Comparison of ENCODE assay signal across 8 cellular contexts in the genomic region with DNA sequence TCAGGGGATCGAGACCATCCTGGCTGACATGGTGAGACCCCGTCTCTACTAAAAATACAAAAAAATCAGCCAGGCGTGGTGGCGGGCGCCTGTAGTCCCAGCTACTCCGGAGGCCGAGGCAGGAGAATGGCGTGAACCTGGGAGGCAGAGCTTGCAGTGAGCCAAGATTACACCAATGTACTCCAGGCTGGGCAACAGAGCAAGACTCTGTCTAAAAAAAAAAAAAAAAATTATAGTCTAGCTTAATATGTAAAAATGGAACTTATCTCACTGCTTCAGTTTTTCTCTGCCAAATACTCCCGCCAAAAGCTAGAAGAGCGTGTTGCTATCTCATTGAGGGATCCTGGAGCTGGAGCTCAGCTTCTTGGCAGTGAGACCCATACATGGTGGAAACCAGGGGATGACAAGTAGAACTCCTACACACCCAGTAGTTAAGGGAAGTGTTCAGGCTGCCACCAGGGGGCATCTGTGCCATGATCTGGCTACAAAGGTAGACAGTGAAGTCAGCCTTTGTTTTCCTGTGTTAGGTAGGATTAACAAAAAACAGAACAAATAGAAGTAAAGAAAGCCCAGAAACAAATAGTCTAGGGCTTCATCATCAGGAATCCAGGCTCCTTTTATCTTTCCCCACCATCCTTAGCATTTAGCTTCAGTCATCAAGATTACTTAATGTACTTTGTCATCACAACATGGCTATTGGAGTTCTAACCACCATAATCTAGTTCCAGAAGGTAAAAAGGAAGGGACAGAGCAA. TPM values are rescaled to one million over a fixed set of nuclear protein-coding genes. Genes with fewer than 3 reads are reported as not detected.
DNase-seq lines count a peak whose midpoint lies in the region; ATAC-seq and TF ChIP-seq lines count a peak whose summit lies in the region.

No MANE protein-coding gene starts in this region.

- no peak overlapping the region for H3K4me2 ChIP-seq in SU-DHL-6 (ENCODE audit: low read depth, low read length, poor library complexity, severe bottlenecking)

- POLR2A ChIA-PET in CD8-positive, alpha-beta T cell (lab: Charles Lee): interaction anchor here (0.8 to 4.5 kb wide), 6 partner anchors 33 to 88 kb away, joined by 3 to 31 read pairs (median 3); a partner anchor contains a TSS

- peak; percentile 72 to 93 (median 90) for DNase-seq in CD8-positive, alpha-beta T cell
- DNase-seq in NB4 (ENCODE audit: low read depth) (peak; percentile 83), heart right ventricle (peak; percentile 76 to 81), putamen (ENCODE audit: low spot score) (peak; percentile 61)
- peak; percentile 91 for DNase-seq in activated naive CD8-positive, alpha-beta T cell treated with anti-CD3 and anti-CD28 coated beads, Interleukin-2, amount 50 U/mL, for 24 hours

- H4K20me1 ChIP-seq in SU-DHL-6 (ENCODE audit: low read depth, low read length): no peaks in the 10 kb centered on the region

- peaks cover 7% of the 10 kb centered on the region for H3K36me3 Mint-ChIP-seq in CD8-positive, alpha-beta T cell
- no peaks in the 10 kb centered on the region for H3K36me3 Mint-ChIP-seq in activated naive CD8-positive, alpha-beta T cell treated with anti-CD3 and anti-CD28 coated beads, Interleukin-2, amount 50 U/mL, for 24 hours (ENCODE audit: low read depth)

- whole genome bisulfite sequencing in heart right ventricle, 2 donors: 76 to 77% methylated on average over 10 of the region's 10 CpGs

- peak overlapping the region; percentile 56 for H2AFZ ChIP-seq in SU-DHL-6 (ENCODE audit: low read depth, low read length, severe bottlenecking)

- H3K4me3 ChIP-seq in CD8-positive, alpha-beta T cell (ENCODE audit: low read depth, low read length): no peak overlapping the region
- H3K4me3 ChIP-seq in NB4 (ENCODE audit: low read depth, low read length) (no peak overlapping the region), SU-DHL-6 (ENCODE audit: insufficient read depth, low read length, poor library complexity, severe bottlenecking) (no peak overlapping the region), heart right ventricle (no peak overlapping the region)

- no peaks in the 10 kb centered on the region for H3K79me2 ChIP-seq in SU-DHL-6 (ENCODE audit: insufficient read depth, low read length)

- H3K4me3 Mint-ChIP-seq in CD8-positive, alpha-beta T cell: no peak overlapping the region
- H3K4me3 Mint-ChIP-seq in activated naive CD8-positive, alpha-beta T cell treated with anti-CD3 and anti-CD28 coated beads, Interleukin-2, amount 50 U/mL, for 24 hours: no peak overlapping the region

- H3F3A ChIP-seq in SU-DHL-6 (ENCODE audit: insufficient read depth): no peaks in the 10 kb centered on the region

- H3K4me1 Mint-ChIP-seq in CD8-positive, alpha-beta T cell (ENCODE audit: low read depth): peaks cover 6% of the 10 kb centered on the region
- H3K4me1 Mint-ChIP-seq in activated naive CD8-positive, alpha-beta T cell treated with anti-CD3 and anti-CD28 coated beads, Interleukin-2, amount 50 U/mL, for 24 hours: peaks cover 8% of the 10 kb centered on the region

- no peaks in the 10 kb centered on the region for H3K36me3 ChIP-seq in CD8-positive, alpha-beta T cell (ENCODE audit: insufficient read depth, low read length)
- no peaks in the 10 kb centered on the region for H3K36me3 ChIP-seq in SU-DHL-6 (ENCODE audit: low read length)
- peaks cover 0 to 23% (median 1%) of the 10 kb centered on the region in 9 donors for H3K36me3 ChIP-seq in heart right ventricle

- no peak overlapping the region for H3K9ac ChIP-seq in SU-DHL-6 (ENCODE audit: low read length)

- peak; percentile 100 for ATAC-seq in CD8-positive, alpha-beta T cell
- ATAC-seq in GM21381 (IDR thresholded peaks at IDR 0.05; ENCODE audit: unreplicated experiment) (peak; percentile 74), heart right ventricle (peak; percentile 87 to 97 (median 91)), HG02973 (IDR thresholded peaks at IDR 0.05; ENCODE audit: unreplicated experiment) (no peak)
- peak; percentile 100 for ATAC-seq in activated naive CD8-positive, alpha-beta T cell treated with anti-CD3 and anti-CD28 coated beads, Interleukin-2, amount 50 U/mL, for 24 hours

- intact Hi-C loops in CD8-positive, alpha-beta T cell (cut with DNase I, micrococcal nuclease): loop anchor here (1.0 to 5.0 kb wide), 7 partner anchors 34 to 226 kb away; a partner anchor contains a TSS
- intact Hi-C loops in heart right ventricle (cut with DNase I): loop anchor here (1.0 to 10.0 kb wide), 6 partner anchors 63 to 232 kb away; a partner anchor contains a TSS

- no peaks in the 10 kb centered on the region for H3K4me1 ChIP-seq in CD8-positive, alpha-beta T cell (ENCODE audit: insufficient read depth, low read length)
- H3K4me1 ChIP-seq in heart right ventricle: peaks cover 0 to 8% (median 0%) of the 10 kb centered on the region in 9 donors

- no peaks in the 10 kb centered on the region for H3K9me3 Mint-ChIP-seq in CD8-positive, alpha-beta T cell
- H3K9me3 Mint-ChIP-seq in activated naive CD8-positive, alpha-beta T cell treated with anti-CD3 and anti-CD28 coated beads, Interleukin-2, amount 50 U/mL, for 24 hours: no peaks in the 10 kb centered on the region

- H3K9me3 ChIP-seq in CD8-positive, alpha-beta T cell (ENCODE audit: low read length): no peaks in the 10 kb centered on the region
- no peaks in the 10 kb centered on the region for H3K9me3 ChIP-seq in SU-DHL-6 (ENCODE audit: insufficient read depth, low read length)
- no peaks in the 10 kb centered on the region for H3K9me3 ChIP-seq in heart right ventricle

- no peak overlapping the region for H3K27ac Mint-ChIP-seq in CD8-positive, alpha-beta T cell
- no peak overlapping the region for H3K27ac Mint-ChIP-seq in activated naive CD8-positive, alpha-beta T cell treated with anti-CD3 and anti-CD28 coated beads, Interleukin-2, amount 50 U/mL, for 24 hours

- H3K27ac ChIP-seq in CD8-positive, alpha-beta T cell (ENCODE audit: low read depth, low read length): no peak overlapping the region
- H3K27ac ChIP-seq in SU-DHL-6 (ENCODE audit: low read depth, low read length): no peak overlapping the region
- H3K27ac ChIP-seq in heart right ventricle: no peak overlapping the region

- CTCF ChIA-PET in CD8-positive, alpha-beta T cell (lab: Charles Lee): interaction anchor here (0.6 to 21.9 kb wide), 45 partner anchors 8 to 226 kb away, joined by 3 to 576 read pairs (median 5); a partner anchor contains a TSS

- peak; percentile 80 for TF ChIP-seq CTCF in CD8-positive, alpha-beta T cell (IDR thresholded peaks at IDR 0.05)
- TF ChIP-seq CTCF in NB4 (IDR thresholded peaks at IDR 0.05; ENCODE audit: low read depth, low read length): peak; percentile 77
- peak; percentile 97 for TF ChIP-seq CTCF in SU-DHL-6 (IDR thresholded peaks at IDR 0.05; ENCODE audit: insufficient read depth, low read length, poor library complexity, severe bottlenecking)
- TF ChIP-seq CTCF in heart right ventricle (IDR thresholded peaks at IDR 0.05): peak; percentile 61 to 89 (median 80)

- no peak for TF ChIP-seq POLR2A in NB4 (IDR thresholded peaks at IDR 0.05; ENCODE audit: extremely low read depth, insufficient read length)

- no peaks in the 10 kb centered on the region for H3K9me2 ChIP-seq in SU-DHL-6 (replicated peaks; ENCODE audit: insufficient read depth, low read length)

- H3K27me3 ChIP-seq in CD8-positive, alpha-beta T cell (ENCODE audit: insufficient read depth, low read length): no peaks in the 10 kb centered on the region
- 0 out of 2 replicates have a peak, but pooled peaks cover 2% of the 10 kb centered on the region for H3K27me3 ChIP-seq in SU-DHL-6 (ENCODE audit: low read length)
- no peaks in the 10 kb centered on the region for H3K27me3 ChIP-seq in heart right ventricle

- H3K27me3 Mint-ChIP-seq in CD8-positive, alpha-beta T cell (ENCODE audit: low read depth): no peaks in the 10 kb centered on the region
- H3K27me3 Mint-ChIP-seq in activated naive CD8-positive, alpha-beta T cell treated with anti-CD3 and anti-CD28 coated beads, Interleukin-2, amount 50 U/mL, for 24 hours: no peaks in the 10 kb centered on the region

RNA-seq across cellular contexts. Expression of a gene that starts 33.6 kb away (rescaled TPM):
- total RNA-seq in CD8-positive, alpha-beta T cell: 10 to 100 TPM in 1 of 2 experiments, 1 to 10 TPM in 1; 8.6 to 10.2 TPM
- 10 to 100 TPM in 2 of 10 donors, 1 to 10 TPM in 8; 4.7 to 19.2 (median 5.8) TPM for total RNA-seq in heart right ventricle
- 10 to 100 TPM in 1 of 2 donors, 1 to 10 TPM in 1; 8.0 to 13.9 TPM for polyA plus RNA-seq in heart right ventricle
